In the genomic region with DNA sequence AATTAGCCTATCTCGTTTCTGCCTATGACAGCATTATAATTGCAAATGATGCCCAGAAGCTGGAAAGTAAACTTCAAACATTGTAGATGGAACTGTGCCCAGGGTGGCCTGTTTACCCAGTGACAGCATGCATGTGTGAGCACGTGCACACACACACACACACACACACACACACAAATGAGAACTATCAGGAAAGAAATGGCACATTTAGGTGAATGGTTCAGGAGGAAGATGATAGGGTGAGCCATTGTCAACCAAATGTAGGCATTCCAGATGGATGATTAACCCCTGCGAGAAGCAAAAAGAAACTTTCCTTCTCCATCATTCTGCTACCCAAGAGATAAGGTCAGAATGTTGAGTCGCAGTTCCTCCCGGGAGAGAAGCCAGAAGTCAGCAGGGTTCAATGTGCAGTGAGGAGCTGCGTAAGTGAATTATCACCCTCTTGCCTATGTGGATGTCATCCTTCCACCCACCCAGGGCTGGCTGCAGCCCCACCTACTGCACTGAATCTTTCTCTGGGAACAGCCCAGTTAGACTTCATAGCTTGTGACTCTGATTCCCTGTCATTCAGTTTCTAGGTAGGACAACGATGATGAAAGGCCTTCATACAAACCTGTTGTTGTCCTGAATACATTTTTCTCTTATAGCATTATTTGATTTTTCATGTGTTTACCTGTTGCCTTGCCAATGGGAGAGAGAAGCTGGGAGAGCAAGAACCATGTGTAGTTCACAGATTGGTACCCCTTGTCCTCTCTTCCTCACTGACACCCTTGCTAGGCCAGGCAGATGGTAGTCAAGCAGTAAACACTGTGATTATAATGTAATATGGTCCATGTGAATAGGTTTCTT, we compare ENCODE assay signal across 1 cellular context.
TF ChIP-seq lines count a peak whose summit lies in the region.

No MANE protein-coding gene starts in this region.

TF ChIP-seq in HepG2, 621 proteins besides CTCF, POLR2A, EP300 and RAD21 (continued from another document and continues in another):
- TF ChIP-seq HNRNPUL1 (IDR thresholded peaks at IDR 0.05; ENCODE audit: low read depth, low read length) (no peak), SNRNP70 (IDR thresholded peaks at IDR 0.05; ENCODE audit: low read depth, low read length) (no peak), HBP1 (CRISPR knock-in tag; IDR thresholded peaks at IDR 0.05; ENCODE audit: low read depth) (no peak; the same call in 1 of the 2 replicates), REST (IDR thresholded peaks at IDR 0.05; ENCODE audit: borderline replicate concordance in 1 of 2, low read depth in 1 of 2, low read length in 2 of 2) (no peak), HNRNPK (IDR thresholded peaks at IDR 0.05; ENCODE audit: low read depth, low read length, poor library complexity, severe bottlenecking) (no peak), FOXP1 (IDR thresholded peaks at IDR 0.05) (peak; percentile 62; the same call in 1 of the 2 replicates), FOXP1 (CRISPR knock-in tag; IDR thresholded peaks at IDR 0.05) (peak; percentile 93), TBX3 (IDR thresholded peaks at IDR 0.05; ENCODE audit: borderline replicate concordance) (peak; percentile 84), KDM5A (IDR thresholded peaks at IDR 0.05; ENCODE audit: borderline replicate concordance, low read length) (no peak), ATF5 (CRISPR knock-in tag; IDR thresholded peaks at IDR 0.05; ENCODE audit: low read depth) (no peak), HMGXB4 (CRISPR knock-in tag; IDR thresholded peaks at IDR 0.05; ENCODE audit: borderline replicate concordance in 1 of 2, low read depth in 1 of 2) (0 out of 4 replicates have a peak, but pooled peaks of 1 of the 2 experiments have one; percentile 22), HMG20B (CRISPR knock-in tag; conservative IDR thresholded peaks at IDR 0.05) (peak; percentile 29; the same call in 1 of the 2 replicates), RFXAP (CRISPR knock-in tag; IDR thresholded peaks at IDR 0.05; ENCODE audit: borderline replicate concordance) (no peak), CAMTA2 (CRISPR knock-in tag; IDR thresholded peaks at IDR 0.05; ENCODE audit: borderline replicate concordance) (no peak), CCDC6 (CRISPR knock-in tag; IDR thresholded peaks at IDR 0.05) (no peak), ZNF207 (IDR thresholded peaks at IDR 0.05; ENCODE audit: borderline replicate concordance) (no peak), HNF4A (CRISPR knock-in tag; IDR thresholded peaks at IDR 0.05) (peak; percentile 59), KDM3A (CRISPR knock-in tag; IDR thresholded peaks at IDR 0.05; ENCODE audit: low read depth) (no peak), BRD4 (CRISPR knock-in tag; IDR thresholded peaks at IDR 0.05) (no peak), ZEB1 (IDR thresholded peaks at IDR 0.05; ENCODE audit: insufficient replicate concordance, low read depth) (no peak), U2AF2 (IDR thresholded peaks at IDR 0.05; ENCODE audit: low read depth, low read length) (no peak), THAP7 (CRISPR knock-in tag; IDR thresholded peaks at IDR 0.05) (no peak), ZNF646 (CRISPR knock-in tag; IDR thresholded peaks at IDR 0.05) (peak; percentile 87), HNF1B (CRISPR knock-in tag; IDR thresholded peaks at IDR 0.05) (0 out of 2 replicates have a peak, but pooled peaks have one; percentile 26), ZNF430 (CRISPR knock-in tag; IDR thresholded peaks at IDR 0.05) (no peak), NFIC (IDR thresholded peaks at IDR 0.05; ENCODE audit: low read length) (peak; percentile 58; the same call in 1 of the 2 replicates), DPF2 (CRISPR knock-in tag; IDR thresholded peaks at IDR 0.05; ENCODE audit: borderline replicate concordance, low read depth) (peak; percentile 62), ZNF761 (CRISPR knock-in tag; conservative IDR thresholded peaks at IDR 0.05) (0 out of 2 replicates have a peak, but pooled peaks have one; percentile 35), ZNF776 (CRISPR knock-in tag; IDR thresholded peaks at IDR 0.05) (no peak), NFE2 (CRISPR knock-in tag; IDR thresholded peaks at IDR 0.05) (no peak)
- TF ChIP-seq, protein P1, sequence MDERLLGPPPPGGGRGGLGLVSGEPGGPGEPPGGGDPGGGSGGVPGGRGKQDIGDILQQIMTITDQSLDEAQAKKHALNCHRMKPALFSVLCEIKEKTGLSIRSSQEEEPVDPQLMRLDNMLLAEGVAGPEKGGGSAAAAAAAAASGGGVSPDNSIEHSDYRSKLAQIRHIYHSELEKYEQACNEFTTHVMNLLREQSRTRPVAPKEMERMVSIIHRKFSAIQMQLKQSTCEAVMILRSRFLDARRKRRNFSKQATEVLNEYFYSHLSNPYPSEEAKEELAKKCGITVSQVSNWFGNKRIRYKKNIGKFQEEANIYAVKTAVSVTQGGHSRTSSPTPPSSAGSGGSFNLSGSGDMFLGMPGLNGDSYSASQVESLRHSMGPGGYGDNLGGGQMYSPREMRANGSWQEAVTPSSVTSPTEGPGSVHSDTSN (CRISPR knock-in tag; IDR thresholded peaks at IDR 0.05), result no peak
- TF ChIP-seq, protein P2, sequence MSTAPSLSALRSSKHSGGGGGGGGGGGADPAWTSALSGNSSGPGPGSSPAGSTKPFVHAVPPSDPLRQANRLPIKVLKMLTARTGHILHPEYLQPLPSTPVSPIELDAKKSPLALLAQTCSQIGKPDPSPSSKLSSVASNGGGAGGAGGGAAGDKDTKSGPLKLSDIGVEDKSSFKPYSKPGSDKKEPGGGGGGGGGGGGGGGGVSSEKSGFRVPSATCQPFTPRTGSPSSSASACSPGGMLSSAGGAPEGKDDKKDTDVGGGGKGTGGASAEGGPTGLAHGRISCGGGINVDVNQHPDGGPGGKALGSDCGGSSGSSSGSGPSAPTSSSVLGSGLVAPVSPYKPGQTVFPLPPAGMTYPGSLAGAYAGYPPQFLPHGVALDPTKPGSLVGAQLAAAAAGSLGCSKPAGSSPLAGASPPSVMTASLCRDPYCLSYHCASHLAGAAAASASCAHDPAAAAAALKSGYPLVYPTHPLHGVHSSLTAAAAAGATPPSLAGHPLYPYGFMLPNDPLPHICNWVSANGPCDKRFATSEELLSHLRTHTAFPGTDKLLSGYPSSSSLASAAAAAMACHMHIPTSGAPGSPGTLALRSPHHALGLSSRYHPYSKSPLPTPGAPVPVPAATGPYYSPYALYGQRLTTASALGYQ (CRISPR knock-in tag; IDR thresholded peaks at IDR 0.05), result no peak
